7 cellular contexts compared by ENCODE assay signal in the genomic region with DNA sequence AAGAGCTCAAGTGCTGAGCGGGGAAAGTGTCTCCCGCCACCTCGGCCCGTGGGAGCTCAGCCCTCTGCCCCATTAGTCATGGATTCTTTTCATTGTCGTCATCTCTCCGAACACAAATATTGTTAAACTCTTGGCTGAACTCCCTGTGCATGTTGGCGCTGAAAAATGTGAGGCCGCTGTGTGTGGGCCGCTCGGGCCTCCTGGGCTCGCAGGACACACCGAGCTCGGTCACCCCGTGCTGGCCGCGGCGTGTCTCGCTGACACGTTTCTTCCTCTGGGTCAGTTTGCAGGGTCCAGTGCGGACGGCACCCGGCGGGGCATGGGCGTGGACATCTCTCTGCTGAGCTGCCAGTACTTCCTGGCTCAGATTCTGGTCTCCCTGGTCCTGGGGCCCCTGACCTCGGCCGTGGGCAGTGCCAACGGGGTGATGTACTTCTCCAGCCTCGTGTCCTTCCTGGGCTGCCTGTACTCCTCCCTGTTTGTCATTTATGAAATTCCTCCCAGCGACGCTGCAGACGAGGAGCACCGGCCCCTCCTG. TPM values are rescaled to one million over a fixed set of nuclear protein-coding genes. Genes with fewer than 3 reads are reported as not detected.
DNase-seq lines count a peak whose midpoint lies in the region; ATAC-seq, FAIRE-seq and TF ChIP-seq lines count a peak whose summit lies in the region.

No MANE protein-coding gene starts in this region.

- H3K27ac Mint-ChIP-seq in glutamatergic neuron (ENCODE audit: unreplicated experiment) = no peak overlapping the region

- H3K4me3 Mint-ChIP-seq in glutamatergic neuron (ENCODE audit: unreplicated experiment) = no peak overlapping the region

- DNase-seq in LoVo (ENCODE audit: low spot score) = peak; percentile 34
- DNase-seq in dermis microvascular lymphatic vessel endothelial cell (ENCODE audit: low read depth in 2 of 2) = peak; percentile 58 to 92
- peak; percentile 91 to 94 for DNase-seq in lung microvascular endothelial cell (ENCODE audit: low read depth in 2 of 2)
- peak; percentile 77 for DNase-seq in urothelium cell line (ENCODE audit: low spot score)
- no peak for DNase-seq in glutamatergic neuron

- H3K27me3 Mint-ChIP-seq in glutamatergic neuron (ENCODE audit: unreplicated experiment) = peaks cover 10% of the 10 kb centered on the region

- peaks cover 13% of the 10 kb centered on the region for H3K4me1 Mint-ChIP-seq in glutamatergic neuron (ENCODE audit: low read depth, unreplicated experiment)

- no peak for FAIRE-seq in urothelium cell line (lab: Jason Lieb, UNC)

- ATAC-seq in HG03571 (IDR thresholded peaks at IDR 0.05; ENCODE audit: unreplicated experiment) = no peak
- no peak for ATAC-seq in GM21390 (IDR thresholded peaks at IDR 0.05; ENCODE audit: unreplicated experiment)

- peaks cover 11% of the 10 kb centered on the region for H3K36me3 Mint-ChIP-seq in glutamatergic neuron (ENCODE audit: unreplicated experiment)

- TF ChIP-seq CTCF in glutamatergic neuron (IDR thresholded peaks at IDR 0.05; ENCODE audit: partially characterized antibody, unreplicated experiment) = no peak

- peaks cover 18% of the 10 kb centered on the region for H3K9me3 Mint-ChIP-seq in glutamatergic neuron (ENCODE audit: unreplicated experiment)

RNA-seq across cellular contexts. Expression of a gene that starts 25.6 kb away (rescaled TPM):
- total RNA-seq in dermis microvascular lymphatic vessel endothelial cell = 0.51 and 1.1 TPM in 2 replicates
- total RNA-seq in lung microvascular endothelial cell = 0.44 and 1.2 TPM in 2 replicates
- total RNA-seq in glutamatergic neuron (ENCODE audit: unreplicated experiment) = 6.1 TPM
